ENCODE assay signal across 12 cellular contexts in genomic region chr17:28216528-28216927, GRCh38.
DNase-seq lines count a peak whose midpoint lies in the region; ATAC-seq and TF ChIP-seq lines count a peak whose summit lies in the region.
"Had no signal": no experiment of that assay in that cellular context is flagged by ENCODE, and none has a peak within 500 bp of the region (broad histone marks: within the 10 kb centered on the region; RNA-seq: fewer than 3 reads in every experiment).

No MANE protein-coding gene starts in this region.

- no peak overlapping the region for H3K4me3 Mint-ChIP-seq in HFFc6
- H3K4me3 Mint-ChIP-seq: neural progenitor cell had no signal

- no peak for ATAC-seq in GM18870 (IDR thresholded peaks at IDR 0.05; ENCODE audit: unreplicated experiment)
- no peak for ATAC-seq in left colon

- TF ChIP-seq CTCF in BJ (IDR thresholded peaks at IDR 0.05; ENCODE audit: insufficient read depth, low read depth, low read length) (no peak), HFFc6 (IDR thresholded peaks at IDR 0.05) (no peak), fibroblast of pulmonary artery (IDR thresholded peaks at IDR 0.05; ENCODE audit: low read length, missing control alignments) (no peak)

- H3K36me3 ChIP-seq in BJ (ENCODE audit: control insufficient read depth, insufficient read depth, low read length) = no peaks in the 10 kb centered on the region
- H3K36me3 ChIP-seq: neural progenitor cell had no signal

- CTCF ChIA-PET in BJ (lab: Yijun Ruan, JAX) = interaction anchor here (1.1 to 1.4 kb wide), 3 partner anchors 12 to 240 kb away, joined by 3 to 5 read pairs (median 5); no protein-coding TSS in a partner anchor

- intact Hi-C loops in left colon (cut with DNase I, micrococcal nuclease) = no loop called here

- POLR2A ChIA-PET in BJ (lab: Charles Lee) = no interaction called here

- peaks cover 17% of the 10 kb centered on the region for H3K4me1 Mint-ChIP-seq in HFFc6 (ENCODE audit: low read depth)
- H3K4me1 Mint-ChIP-seq: neural progenitor cell had no signal

- peaks cover 1% of the 10 kb centered on the region; the same call in 1 of the 2 replicates for H3K27me3 Mint-ChIP-seq in HFFc6 (ENCODE audit: insufficient read depth)

- peaks cover 10% of the 10 kb centered on the region for H3K36me3 Mint-ChIP-seq in HFFc6 (ENCODE audit: low read depth)
- H3K36me3 Mint-ChIP-seq: neural progenitor cell had no signal

- no peaks in the 10 kb centered on the region for H3K27me3 ChIP-seq in BJ (ENCODE audit: control insufficient read depth, insufficient read depth, low read length)
- H3K27me3 ChIP-seq: neural progenitor cell had no signal

- DNase-seq in BJ (ENCODE audit: low read depth) (peak; percentile 12), HFFc6 (peak; percentile 50), SW480 (ENCODE audit: low spot score) (peak; percentile 55), fibroblast of pulmonary artery (ENCODE audit: low read depth) (peak; percentile 38), NCI-H1105 (lab: John Stamatoyannopoulos, UW) (no peak), NCI-H2171 treated with DMSO at 0.1 percent for 48 hours (lab: John Stamatoyannopoulos, UW) (no peak), left colon (no peak)
- DNase-seq: activated T-cell treated with anti-CD3 and anti-CD28 coated beads for 4 hours, NCI-H1417, T-helper 9 cell had no signal

- H3K27ac Mint-ChIP-seq in HFFc6 = no peak overlapping the region
- H3K27ac Mint-ChIP-seq: neural progenitor cell had no signal

- H3K4me3 ChIP-seq in BJ (ENCODE audit: low read depth, low read length) (no peak overlapping the region), fibroblast of pulmonary artery (replicated peaks; ENCODE audit: low read depth, low read length) (no peak overlapping the region)
- H3K4me3 ChIP-seq: neural progenitor cell had no signal

- H3K9me3 Mint-ChIP-seq in HFFc6 = peaks cover 1% of the 10 kb centered on the region; the same call in 1 of the 2 replicates

Comparison
In these comparisons a context has a peak if more than half of its experiments do, and no peak if none do; other contexts are left out.
1. DNase-seq: peak in BJ (single experiment), HFFc6 (single experiment), SW480 (single experiment) and fibroblast of pulmonary artery (single experiment); none in NCI-H1105 (single experiment), NCI-H2171 treated with DMSO at 0.1 percent for 48 hours (single experiment) and left colon (0 of 2).